9 cellular contexts compared by ENCODE assay signal in genomic region chr20:7420345-7420744, GRCh38.
"Had no signal": no experiment of that assay in that cellular context is flagged by ENCODE, and none has a peak within 500 bp of the region (broad histone marks: within the 10 kb centered on the region; RNA-seq: fewer than 3 reads in every experiment).

No MANE protein-coding gene starts in this region.

- H3K27ac ChIP-seq: GM23248 had no signal

- H3K27ac Mint-ChIP-seq: GM23338, H9, HFFc6 had no signal

- H3K9me3 ChIP-seq: HAP-1 had no signal

- H3K9me3 Mint-ChIP-seq: GM23338, H9 had no signal

- H3K4me1 Mint-ChIP-seq: GM23338, H9 had no signal

- ATAC-seq: GM23338, HCT116 had no signal

- DNase-seq: GM23248, GOT3, H7, H9, HCEC 1CT, HFFc6 had no signal

- H3K4me2 ChIP-seq: GM23338 had no signal

- H3K4me3 Mint-ChIP-seq: GM23338, H9, HFFc6 had no signal

- H3K36me3 ChIP-seq: HAP-1 had no signal

- H2AFZ ChIP-seq: GM23248, GM23338 had no signal

- H3K4me1 ChIP-seq: HAP-1 had no signal

- H3K9ac ChIP-seq: GM23248 had no signal

- H3K4me3 ChIP-seq: GM23248, GM23338, HAP-1 had no signal
